In genomic region chr11:47413908-47414684, GRCh38 we compare ENCODE assay signal across 13 cellular contexts. TPM values are rescaled to one million over a fixed set of nuclear protein-coding genes. Genes with fewer than 3 reads are reported as not detected.
A peak's percentile ranks its signal among the peaks of the same experiment; 100 is the strongest.
DNase-seq lines count a peak whose midpoint lies in the region; ATAC-seq and TF ChIP-seq lines count a peak whose summit lies in the region.
"Had no signal": no experiment of that assay in that cellular context is flagged by ENCODE, and none has a peak within 500 bp of the region (broad histone marks: within the 10 kb centered on the region; RNA-seq: fewer than 3 reads in every experiment).

No MANE protein-coding gene starts in this region.

- H3K4me3 Mint-ChIP-seq in T-helper 17 cell (no peak overlapping the region), natural killer cell (no peak overlapping the region)

- H3K9me3 Mint-ChIP-seq in natural killer cell: no peaks in the 10 kb centered on the region

- peaks cover 15% of the 10 kb centered on the region for H3K4me1 Mint-ChIP-seq in T-helper 17 cell
- peaks cover 7 to 26% of the 10 kb centered on the region in 2 donors for H3K4me1 Mint-ChIP-seq in natural killer cell

- H3K36me3 Mint-ChIP-seq in T-helper 17 cell (ENCODE audit: low read depth) (peaks cover 4% of the 10 kb centered on the region), natural killer cell (no peaks in the 10 kb centered on the region)

- H3K27ac Mint-ChIP-seq in T-helper 17 cell: peak overlapping the region; percentile 78
- H3K27ac Mint-ChIP-seq in natural killer cell: peak overlapping the region in 1 of 2 donors; percentile 57

- no peaks in the 10 kb centered on the region for H3K27me3 Mint-ChIP-seq in T-helper 17 cell
- H3K27me3 Mint-ChIP-seq in natural killer cell (ENCODE audit: low read depth in 2 of 2): no peaks in the 10 kb centered on the region

- peaks cover 26 to 36% of the 10 kb centered on the region in 2 donors for H3K4me1 ChIP-seq in gastrocnemius medialis

- H3K27me3 ChIP-seq in gastrocnemius medialis: no peaks in the 10 kb centered on the region
- H3K27me3 ChIP-seq: adrenal gland had no signal

- H3K4me3 ChIP-seq in fibroblast of pulmonary artery (replicated peaks; ENCODE audit: low read depth, low read length) (no peak overlapping the region), gastrocnemius medialis (no peak overlapping the region)
- H3K4me3 ChIP-seq: adrenal gland had no signal

- TF ChIP-seq CTCF in fibroblast of pulmonary artery (IDR thresholded peaks at IDR 0.05; ENCODE audit: low read length, missing control alignments) (no peak), gastrocnemius medialis (IDR thresholded peaks at IDR 0.05 in 4 of 5, conservative IDR thresholded peaks at IDR 0.05 in 1 of 5) (no peak), natural killer cell (IDR thresholded peaks at IDR 0.05) (no peak)

- intact Hi-C loops in gastrocnemius medialis (cut with DNase I; ENCODE audit: low total_unique reads): no loop called here
- intact Hi-C loops in natural killer cell (cut with micrococcal nuclease): no loop called here

- DNase-seq in EH (ENCODE audit: low read depth) (peak; percentile 74), T-helper 17 cell (no peak), fibroblast of pulmonary artery (ENCODE audit: low read depth) (peak; percentile 70), gastrocnemius medialis (peak in 1 of 2 donors; percentile 46), natural killer cell (no peak)
- no peak for DNase-seq in activated CD4-positive, CD25-positive, alpha-beta regulatory T cell treated with anti-CD3 and anti-CD28 coated beads, Interleukin-2, amount 50 U/mL, for 72 hours
- DNase-seq: adrenal gland; DMS53; Kasumi-1; NK-92 treated with Interleukin-12 subunit alpha and Interleukin-12 subunit beta, amount 100 ng/mL, for 24 hours had no signal

- peaks cover 0 to 24% of the 10 kb centered on the region in 2 donors for H3K36me3 ChIP-seq in gastrocnemius medialis

- ATAC-seq in T-helper 17 cell (no peak), gastrocnemius medialis (no peak), HG03342 (IDR thresholded peaks at IDR 0.05; ENCODE audit: unreplicated experiment) (no peak), natural killer cell (no peak), HG02610 (IDR thresholded peaks at IDR 0.05; ENCODE audit: unreplicated experiment) (no peak)

- H3K27ac ChIP-seq in gastrocnemius medialis: peak overlapping the region; percentile 49 to 88 (median 56)
- H3K27ac ChIP-seq: VCaP had no signal

- no peaks in the 10 kb centered on the region for H3K9me3 ChIP-seq in T-helper 17 cell (ENCODE audit: control insufficient read depth, low read length, poor library complexity, severe bottlenecking)
- no peaks in the 10 kb centered on the region for H3K9me3 ChIP-seq in gastrocnemius medialis
- H3K9me3 ChIP-seq: adrenal gland had no signal

- in situ Hi-C loops in gastrocnemius medialis (cut with MboI; ENCODE audit: low sequenced_read_pairs in 4 of 4): no loop called here

- no peak for TF ChIP-seq POLR2A in gastrocnemius medialis (IDR thresholded peaks at IDR 0.05)

RNA-seq across cellular contexts. Expression of gene SLC39A13, which starts 5.7 kb away (rescaled TPM):
- total RNA-seq in T-helper 17 cell (10 to 100 TPM; 31.6 to 31.8 TPM), gastrocnemius medialis (10 to 100 TPM; 16.8 to 48.9 (median 25.6) TPM), natural killer cell (10 to 100 TPM; 29.1 to 34.7 (median 32.6) TPM)

RNA-seq across cellular contexts. Expression of gene PSMC3, which starts 12.1 kb away (rescaled TPM):
- total RNA-seq in T-helper 17 cell (10 to 100 TPM; 47.8 to 55.2 TPM), gastrocnemius medialis (100 to 1,000 TPM; 243 to 350 (median 329) TPM), natural killer cell (10 to 100 TPM; 74.0 to 85.9 (median 77.7) TPM)

RNA-seq across cellular contexts. Expression of gene RAPSN, which starts 34.8 kb away (rescaled TPM):
- 1 to 10 TPM; 3.0 to 3.1 TPM for total RNA-seq in T-helper 17 cell
- total RNA-seq in gastrocnemius medialis: 10 to 100 TPM; 48.9 to 68.6 (median 59.4) TPM
- total RNA-seq in natural killer cell: 1 to 10 TPM; 1.6 to 2.2 (median 1.7) TPM

RNA-seq across cellular contexts. Expression of gene SPI1, which starts 35.7 kb away (rescaled TPM):
- total RNA-seq in T-helper 17 cell: 10 to 100 TPM in 1 of 2 donors, 1 to 10 TPM in 1; 4.9 to 14.9 TPM
- total RNA-seq in gastrocnemius medialis: 1 to 10 TPM in 3 of 4 donors, under 1 TPM in 1; 0.44 to 7.0 (median 4.2) TPM
- 10 to 100 TPM; 15.0 to 65.4 (median 55.4) TPM for total RNA-seq in natural killer cell

Comparison
In these comparisons a context has a peak if more than half of its experiments do, and no peak if none do; other contexts are left out.
1. DNase-seq: peak in EH (single experiment) and fibroblast of pulmonary artery (single experiment); none in T-helper 17 cell (0 of 3), natural killer cell (single experiment) and activated CD4-positive, CD25-positive, alpha-beta regulatory T cell treated with anti-CD3 and anti-CD28 coated beads, Interleukin-2, amount 50 U/mL, for 72 hours (single experiment).
2. RNA of gene RAPSN, which starts 34.8 kb away (total RNA-seq): 48.9 to 68.6 TPM in gastrocnemius medialis; 3.0 to 3.1 TPM in T-helper 17 cell and 1.6 to 2.2 TPM in natural killer cell; every median in the first group is over 10 times any median in the second.